9 cellular contexts compared by ENCODE assay signal in the genomic region with DNA sequence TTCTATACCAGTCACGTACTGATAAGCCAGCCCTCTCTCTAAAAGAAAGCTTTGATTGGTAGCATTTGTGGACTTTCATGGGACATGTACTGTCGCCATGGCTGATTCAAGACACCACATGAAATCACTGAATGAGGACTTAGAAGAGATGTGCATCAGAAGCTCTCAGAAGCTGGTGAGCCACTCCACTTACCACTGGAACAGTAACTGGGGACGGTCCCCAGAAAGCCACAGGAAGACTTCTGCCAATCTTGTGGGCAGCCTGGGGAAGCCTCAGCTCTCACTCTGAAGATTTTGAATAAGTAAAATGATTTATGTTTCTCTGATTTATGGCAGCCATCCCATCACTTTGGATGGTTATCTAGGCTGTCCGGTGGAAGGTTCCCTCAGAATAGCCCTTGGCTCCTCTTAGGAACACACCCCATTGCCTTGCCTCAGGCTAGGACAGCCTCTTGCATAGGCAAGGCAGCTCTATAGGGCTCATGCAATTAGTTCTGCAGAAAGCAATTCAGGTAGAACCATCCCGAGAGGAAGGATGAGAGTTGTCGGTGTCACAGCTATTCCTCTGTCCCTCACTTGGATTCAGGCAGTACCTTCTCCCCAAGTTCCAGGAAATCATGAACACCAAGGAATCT. TPM values are rescaled to one million over a fixed set of nuclear protein-coding genes. Genes with fewer than 3 reads are reported as not detected.
DNase-seq lines count a peak whose midpoint lies in the region; ATAC-seq and TF ChIP-seq lines count a peak whose summit lies in the region.
"Had no signal": no experiment of that assay in that cellular context is flagged by ENCODE, and none has a peak within 500 bp of the region (broad histone marks: within the 10 kb centered on the region; RNA-seq: fewer than 3 reads in every experiment).

No MANE protein-coding gene starts in this region.

- no peak overlapping the region for H4K91ac ChIP-seq in mesenchymal stem cell (ENCODE audit: low read length)

- H3K9me3 ChIP-seq in mesenchymal stem cell (ENCODE audit: control insufficient read depth, low read length) (no peaks in the 10 kb centered on the region), mucosa of descending colon (no peaks in the 10 kb centered on the region)

- H2BK5ac ChIP-seq in mesenchymal stem cell (ENCODE audit: low read depth, low read length, poor library complexity, severe bottlenecking): no peak overlapping the region

- no peak overlapping the region for H4K8ac ChIP-seq in mesenchymal stem cell (ENCODE audit: low read length)

- H3K79me1 ChIP-seq in mesenchymal stem cell (replicated peaks; ENCODE audit: low read length, poor library complexity, severe bottlenecking): peaks cover 19% of the 10 kb centered on the region

- no peak overlapping the region for H3K9ac ChIP-seq in mesenchymal stem cell (ENCODE audit: low read length)

- WGBS in mesenchymal stem cell: 83% methylated on average over 6 of the region's 6 CpGs

- H2AK5ac ChIP-seq in mesenchymal stem cell (ENCODE audit: low read length, severe bottlenecking): no peak overlapping the region

- H3K4ac ChIP-seq in mesenchymal stem cell (ENCODE audit: low read depth in 1 of 2, low read length in 2 of 2): no peak overlapping the region

- no peak overlapping the region for H3K23ac ChIP-seq in mesenchymal stem cell (ENCODE audit: low read length in 2 of 2)

- peak; percentile 33 to 50 for DNase-seq in activated CD4-positive, alpha-beta T cell treated with anti-CD3 and anti-CD28 coated beads for 24 hours (ENCODE audit: low read depth in 2 of 2)
- no peak for DNase-seq in activated CD4-positive, alpha-beta T cell treated with anti-CD3 and anti-CD28 coated beads, Interleukin-2, amount 50 U/mL, for 4 hours
- peak; percentile 71 to 81 for DNase-seq in activated CD4-positive, alpha-beta T cell treated with anti-CD3 and anti-CD28 coated beads, Interleukin-2, amount 50 U/mL, for 48 hours
- DNase-seq in stimulated activated CD4-positive, alpha-beta T cell treated with anti-CD3 and anti-CD28 coated beads, TNF-alpha, amount 100 ng/mL, for 48 hours (ENCODE audit: low read depth in 3 of 3): peak; percentile 46 to 76 (median 51)
- DNase-seq in mesenchymal stem cell (no peak), mucosa of descending colon (no peak)
- DNase-seq: mesendoderm, NCI-H446 treated with DMSO at 0.1 percent for 48 hours had no signal

- H3K4me1 ChIP-seq in mesenchymal stem cell (ENCODE audit: control insufficient read depth, insufficient read depth, low read depth, low read length) (no peaks in the 10 kb centered on the region), mucosa of descending colon (ENCODE audit: low read depth) (no peaks in the 10 kb centered on the region)

- H3K36me3 ChIP-seq in mesenchymal stem cell (ENCODE audit: control insufficient read depth in 1 of 2, insufficient read depth in 2 of 2, low read depth in 1 of 2, low read length in 2 of 2) (peaks cover 34 to 52% of the 10 kb centered on the region in 2 experiments), mucosa of descending colon (ENCODE audit: low read depth) (no peaks in the 10 kb centered on the region)

- no peak overlapping the region for H3K4me3 ChIP-seq in mesenchymal stem cell (ENCODE audit: insufficient read depth in 1 of 2, low read depth in 1 of 2, low read length in 2 of 2)
- no peak overlapping the region for H3K4me3 ChIP-seq in mucosa of descending colon

- H2BK12ac ChIP-seq in mesenchymal stem cell (ENCODE audit: low read length in 2 of 2): no peak overlapping the region

- H3K4me2 ChIP-seq in mesenchymal stem cell (ENCODE audit: low read length, poor library complexity, severe bottlenecking): no peak overlapping the region

- H3K14ac ChIP-seq in mesenchymal stem cell (ENCODE audit: low read length in 2 of 2): no peak overlapping the region

- H2AFZ ChIP-seq in mesenchymal stem cell (ENCODE audit: low read depth, low read length): no peak overlapping the region

- no peak for TF ChIP-seq CTCF in mucosa of descending colon (IDR thresholded peaks at IDR 0.05)

- H2BK15ac ChIP-seq in mesenchymal stem cell (ENCODE audit: low read depth, poor library complexity, severe bottlenecking): no peak overlapping the region

- intact Hi-C loops in mucosa of descending colon (cut with DNase I, micrococcal nuclease): no loop called here

- no peak overlapping the region for H3K27ac ChIP-seq in mesenchymal stem cell (ENCODE audit: low read length, poor library complexity, severe bottlenecking)
- H3K27ac ChIP-seq: 22Rv1 had no signal

- H2BK120ac ChIP-seq in mesenchymal stem cell (ENCODE audit: low read depth, low read length): no peak overlapping the region

- no peaks in the 10 kb centered on the region for H3K27me3 ChIP-seq in mesenchymal stem cell (ENCODE audit: control insufficient read depth in 1 of 2, insufficient read depth in 1 of 2, low read length in 2 of 2)

- no peak overlapping the region for H3K18ac ChIP-seq in mesenchymal stem cell (ENCODE audit: low read depth in 1 of 2, low read length in 2 of 2)

- ATAC-seq in mucosa of descending colon: no peak

RNA-seq across cellular contexts. Expression of gene DHRS1, which starts 9.8 kb away (rescaled TPM):
- polyA plus RNA-seq in mesenchymal stem cell (2013, experiment 1 of 2): 18.6 TPM
- 21.3 TPM for polyA plus RNA-seq in mesenchymal stem cell (2013, experiment 2 of 2)
- 10 to 100 TPM; 30.6 to 56.9 (median 54.9) TPM for total RNA-seq in mucosa of descending colon

RNA-seq across cellular contexts. Expression of gene NOP9, which starts 9.9 kb away (rescaled TPM):
- 8.0 TPM for polyA plus RNA-seq in mesenchymal stem cell (2013, experiment 1 of 2)
- polyA plus RNA-seq in mesenchymal stem cell (2013, experiment 2 of 2): 7.6 TPM
- total RNA-seq in mucosa of descending colon: 10 to 100 TPM; 24.1 to 29.2 (median 29.1) TPM

RNA-seq across cellular contexts. Expression of gene CIDEB, which starts 18.0 kb away (rescaled TPM):
- polyA plus RNA-seq in mesenchymal stem cell (2013, experiment 1 of 2): not detected
- not detected for polyA plus RNA-seq in mesenchymal stem cell (2013, experiment 2 of 2)
- total RNA-seq in mucosa of descending colon: 10 to 100 TPM in 2 of 3 donors, 1 to 10 TPM in 1; 8.5 to 15.8 (median 12.1) TPM

RNA-seq across cellular contexts. Expression of gene RABGGTA, which starts 18.4 kb away (rescaled TPM):
- 22.6 TPM for polyA plus RNA-seq in mesenchymal stem cell (2013, experiment 1 of 2)
- 21.5 TPM for polyA plus RNA-seq in mesenchymal stem cell (2013, experiment 2 of 2)
- 10 to 100 TPM; 31.6 to 52.9 (median 41.3) TPM for total RNA-seq in mucosa of descending colon

RNA-seq across cellular contexts. Expression of gene LTB4R2, which starts 20.2 kb away (rescaled TPM):
- 1.6 TPM for polyA plus RNA-seq in mesenchymal stem cell (2013, experiment 1 of 2)
- polyA plus RNA-seq in mesenchymal stem cell (2013, experiment 2 of 2): 1.6 TPM
- 1 to 10 TPM; 3.7 to 6.3 (median 5.0) TPM for total RNA-seq in mucosa of descending colon

Comparison
In these comparisons a context has a peak if more than half of its experiments do, and no peak if none do; other contexts are left out.
1. DNase-seq: peak in activated CD4-positive, alpha-beta T cell treated with anti-CD3 and anti-CD28 coated beads for 24 hours (2 of 2), activated CD4-positive, alpha-beta T cell treated with anti-CD3 and anti-CD28 coated beads, Interleukin-2, amount 50 U/mL, for 48 hours (2 of 2) and stimulated activated CD4-positive, alpha-beta T cell treated with anti-CD3 and anti-CD28 coated beads, TNF-alpha, amount 100 ng/mL, for 48 hours (3 of 3); none in activated CD4-positive, alpha-beta T cell treated with anti-CD3 and anti-CD28 coated beads, Interleukin-2, amount 50 U/mL, for 4 hours (0 of 2), mesenchymal stem cell (single experiment) and mucosa of descending colon (0 of 3).